ENCODE assay signal across 1 cellular context in the genomic region with DNA sequence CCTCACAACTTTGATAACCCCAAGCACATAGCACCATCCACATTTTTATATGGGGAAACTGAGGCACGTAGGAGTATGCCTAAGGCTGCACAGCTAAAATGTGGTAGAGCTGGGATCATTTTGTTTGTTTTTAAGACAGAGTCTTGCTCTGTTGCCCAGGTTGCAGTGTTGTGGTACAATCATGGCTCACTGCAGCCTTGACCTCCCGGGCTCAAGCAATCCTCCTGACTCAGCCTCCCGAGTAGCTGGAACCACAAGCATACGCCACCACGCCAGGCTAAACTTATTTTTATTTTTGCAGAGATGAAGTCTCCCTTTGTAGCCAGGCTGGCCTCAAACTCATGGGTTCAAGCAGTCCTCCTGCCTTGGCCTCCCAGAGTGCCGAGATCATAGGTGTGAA.
TF ChIP-seq lines count a peak whose summit lies in the region.

No MANE protein-coding gene starts in this region.

TF ChIP-seq in HepG2, 621 proteins besides CTCF, POLR2A, EP300 and RAD21 (continued from another document):
- TF ChIP-seq, protein P1, sequence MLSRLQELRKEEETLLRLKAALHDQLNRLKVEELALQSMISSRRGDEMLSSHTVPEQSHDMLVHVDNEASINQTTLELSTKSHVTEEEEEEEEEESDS (CRISPR knock-in tag; IDR thresholded peaks at IDR 0.05; ENCODE audit: borderline replicate concordance), result no peak
- TF ChIP-seq ZMYM3 (CRISPR knock-in tag; IDR thresholded peaks at IDR 0.05), result 0 out of 2 replicates have a peak, but pooled peaks have one; percentile 46
- TF ChIP-seq, protein P2, sequence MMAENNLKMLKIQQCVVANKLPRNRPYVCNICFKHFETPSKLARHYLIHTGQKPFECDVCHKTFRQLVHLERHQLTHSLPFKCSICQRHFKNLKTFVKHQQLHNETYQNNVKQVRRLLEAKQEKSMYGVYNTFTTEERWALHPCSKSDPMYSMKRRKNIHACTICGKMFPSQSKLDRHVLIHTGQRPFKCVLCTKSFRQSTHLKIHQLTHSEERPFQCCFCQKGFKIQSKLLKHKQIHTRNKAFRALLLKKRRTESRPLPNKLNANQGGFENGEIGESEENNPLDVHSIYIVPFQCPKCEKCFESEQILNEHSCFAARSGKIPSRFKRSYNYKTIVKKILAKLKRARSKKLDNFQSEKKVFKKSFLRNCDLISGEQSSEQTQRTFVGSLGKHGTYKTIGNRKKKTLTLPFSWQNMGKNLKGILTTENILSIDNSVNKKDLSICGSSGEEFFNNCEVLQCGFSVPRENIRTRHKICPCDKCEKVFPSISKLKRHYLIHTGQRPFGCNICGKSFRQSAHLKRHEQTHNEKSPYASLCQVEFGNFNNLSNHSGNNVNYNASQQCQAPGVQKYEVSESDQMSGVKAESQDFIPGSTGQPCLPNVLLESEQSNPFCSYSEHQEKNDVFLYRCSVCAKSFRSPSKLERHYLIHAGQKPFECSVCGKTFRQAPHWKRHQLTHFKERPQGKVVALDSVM (CRISPR knock-in tag; IDR thresholded peaks at IDR 0.05), result peak; percentile 95
TF ChIP-seq in HepG2: peak in this region for 4.
